Comparison of ENCODE assay signal across 8 cellular contexts in the genomic region with DNA sequence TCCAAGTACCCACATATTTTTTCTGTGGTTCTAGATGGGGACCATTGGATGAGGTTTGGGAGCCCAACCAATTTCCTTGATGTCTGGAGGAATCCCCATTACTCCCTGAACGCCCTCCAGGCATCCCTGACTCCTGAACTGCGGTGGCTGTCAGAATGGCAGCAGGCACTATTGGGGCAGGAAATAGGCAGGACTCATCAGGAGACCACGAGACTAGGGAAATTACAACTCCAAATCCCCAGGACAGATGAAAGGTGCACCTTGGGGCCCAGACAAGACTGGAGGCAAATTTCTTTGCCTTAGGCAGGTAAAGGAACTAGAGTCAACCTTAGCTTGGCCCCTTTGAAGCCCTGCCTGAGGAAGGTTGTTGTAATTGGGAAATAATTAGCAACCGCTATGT. TPM values are rescaled to one million over a fixed set of nuclear protein-coding genes. Genes with fewer than 3 reads are reported as not detected.
DNase-seq lines count a peak whose midpoint lies in the region; ATAC-seq and TF ChIP-seq lines count a peak whose summit lies in the region.

No MANE protein-coding gene starts in this region.

- H2AK5ac ChIP-seq in trophoblast cell (ENCODE audit: low read length) = peak overlapping the region; percentile 5

- DNase-seq in GM06990 (ENCODE audit: extremely low read depth, insufficient read length) = no peak
- no peak for DNase-seq in esophagus muscularis mucosa (ENCODE audit: extremely low spot score)
- no peak for DNase-seq in trophoblast cell

- no peaks in the 10 kb centered on the region for H4K20me1 ChIP-seq in OCI-LY1 (ENCODE audit: insufficient read depth, low read length)

- WGBS in esophagus muscularis mucosa = 68% methylated on average over 4 of the region's 4 CpGs
- WGBS in trophoblast cell (ENCODE audit: extremely low coverage, insufficient coverage, insufficient read length) = no CpG with 5 or more reads among the region's 4 CpGs

- H4K8ac ChIP-seq in trophoblast cell (ENCODE audit: low read depth, low read length) = peak overlapping the region; percentile 81

- ATAC-seq in GM21737 (IDR thresholded peaks at IDR 0.05; ENCODE audit: unreplicated experiment) (no peak), HG03139 (IDR thresholded peaks at IDR 0.05; ENCODE audit: unreplicated experiment) (no peak), GM21528 (IDR thresholded peaks at IDR 0.05; ENCODE audit: low FRiP score, unreplicated experiment) (no peak), HG03280 (IDR thresholded peaks at IDR 0.05; ENCODE audit: unreplicated experiment) (no peak)

- H3K36me3 ChIP-seq in GM06990 (ENCODE audit: control insufficient read depth, insufficient read depth, low read length) = no peaks in the 10 kb centered on the region
- no peaks in the 10 kb centered on the region for H3K36me3 ChIP-seq in OCI-LY1 (ENCODE audit: insufficient read depth, low read length)
- H3K36me3 ChIP-seq in esophagus muscularis mucosa = no peaks in the 10 kb centered on the region
- H3K36me3 ChIP-seq in trophoblast cell (ENCODE audit: control insufficient read depth in 1 of 2, insufficient read depth in 2 of 2, low read length in 2 of 2) = no peaks in the 10 kb centered on the region

- H3K4me3 ChIP-seq in GM06990 (replicated peaks; ENCODE audit: low read depth, low read length) = peak overlapping the region; percentile 70; the same call in 1 of the 2 replicates
- H3K4me3 ChIP-seq in OCI-LY1 (ENCODE audit: low read depth, low read length, poor library complexity, severe bottlenecking) = peak overlapping the region; percentile 64
- peak overlapping the region in 3 of 4 donors; percentile 77 to 78 (median 78) for H3K4me3 ChIP-seq in esophagus muscularis mucosa
- no peak overlapping the region for H3K4me3 ChIP-seq in trophoblast cell (ENCODE audit: low read depth, low read length)

- H3K79me2 ChIP-seq in OCI-LY1 (ENCODE audit: insufficient read depth, low read length) (no peaks in the 10 kb centered on the region), trophoblast cell (ENCODE audit: control insufficient read depth, insufficient read depth, low read length, poor library complexity) (peaks cover 8% of the 10 kb centered on the region)

- H3K4me1 ChIP-seq in OCI-LY1 (ENCODE audit: insufficient read depth, low read length, severe bottlenecking) = peaks cover 21% of the 10 kb centered on the region
- peaks cover 14 to 33% (median 29%) of the 10 kb centered on the region in 4 donors for H3K4me1 ChIP-seq in esophagus muscularis mucosa
- peaks cover 25 to 39% of the 10 kb centered on the region in 2 experiments for H3K4me1 ChIP-seq in trophoblast cell (ENCODE audit: control insufficient read depth in 1 of 2, insufficient read depth in 2 of 2, low read length in 2 of 2)

- no peak overlapping the region for H2AFZ ChIP-seq in OCI-LY1 (ENCODE audit: low read length)
- H2AFZ ChIP-seq in trophoblast cell (ENCODE audit: insufficient read depth, low read length, poor library complexity) = no peak overlapping the region

- no peaks in the 10 kb centered on the region for H3K9me2 ChIP-seq in OCI-LY1 (ENCODE audit: low read depth, low read length)

- H3K14ac ChIP-seq in trophoblast cell (ENCODE audit: low read length) = peak overlapping the region; percentile 94

- peak overlapping the region; percentile 98 for H4K91ac ChIP-seq in trophoblast cell (ENCODE audit: low read depth, low read length)

- no peak overlapping the region for H3K4ac ChIP-seq in trophoblast cell (ENCODE audit: low read depth, low read length)

- no peaks in the 10 kb centered on the region for H3F3A ChIP-seq in OCI-LY1 (ENCODE audit: insufficient read depth, low read length)

- no peak overlapping the region for H4K12ac ChIP-seq in trophoblast cell (ENCODE audit: low read depth, low read length)

- intact Hi-C loops in esophagus muscularis mucosa (cut with DNase I) = no loop called here

- no peaks in the 10 kb centered on the region for H3K27me3 ChIP-seq in GM06990 (replicated peaks; ENCODE audit: control insufficient read depth, insufficient read depth, low read length)
- H3K27me3 ChIP-seq in OCI-LY1 (ENCODE audit: insufficient read depth, low read length) = no peaks in the 10 kb centered on the region
- no peaks in the 10 kb centered on the region for H3K27me3 ChIP-seq in esophagus muscularis mucosa
- no peaks in the 10 kb centered on the region for H3K27me3 ChIP-seq in trophoblast cell (ENCODE audit: insufficient read depth, low read length)

- no peak for TF ChIP-seq EP300 in esophagus muscularis mucosa (IDR thresholded peaks at IDR 0.05)

- TF ChIP-seq CTCF in GM06990 (IDR thresholded peaks at IDR 0.05; ENCODE audit: insufficient read depth, low read length, poor library complexity, severe bottlenecking) = no peak
- no peak for TF ChIP-seq CTCF in OCI-LY1 (IDR thresholded peaks at IDR 0.05; ENCODE audit: low read length)
- TF ChIP-seq CTCF in esophagus muscularis mucosa (IDR thresholded peaks at IDR 0.05) = no peak

- H2BK5ac ChIP-seq in trophoblast cell (ENCODE audit: low read depth, low read length, poor library complexity) = peak overlapping the region; percentile 96

- H3K27ac ChIP-seq in OCI-LY1 (ENCODE audit: low read depth, low read length, poor library complexity, severe bottlenecking) (no peak overlapping the region), esophagus muscularis mucosa (replicated peaks in 1 of 4) (no peak overlapping the region), trophoblast cell (ENCODE audit: low read depth, low read length) (peak overlapping the region; percentile 96)

- peak overlapping the region; percentile 55 for H2BK12ac ChIP-seq in trophoblast cell (ENCODE audit: low read length)

- H3K9me3 ChIP-seq in OCI-LY1 (ENCODE audit: low read length) = no peaks in the 10 kb centered on the region
- H3K9me3 ChIP-seq in esophagus muscularis mucosa = no peaks in the 10 kb centered on the region
- no peaks in the 10 kb centered on the region for H3K9me3 ChIP-seq in trophoblast cell (ENCODE audit: insufficient read depth, low read depth, low read length)

- peaks cover 50% of the 10 kb centered on the region for H3K79me1 ChIP-seq in trophoblast cell (ENCODE audit: low read length)

- no peak overlapping the region for H3K18ac ChIP-seq in trophoblast cell (ENCODE audit: low read length)

- H2BK120ac ChIP-seq in trophoblast cell (ENCODE audit: insufficient read depth, low read length, poor library complexity) = peak overlapping the region; percentile 95

- H3K9ac ChIP-seq in OCI-LY1 (ENCODE audit: low read length) (no peak overlapping the region), trophoblast cell (ENCODE audit: low read length) (no peak overlapping the region)

- H3K23ac ChIP-seq in trophoblast cell (ENCODE audit: low read length) = no peak overlapping the region

- no peak for TF ChIP-seq POLR2A in esophagus muscularis mucosa (IDR thresholded peaks at IDR 0.05; ENCODE audit: low read depth)

- H3K4me2 ChIP-seq in OCI-LY1 (ENCODE audit: low read length) = peak overlapping the region; percentile 72
- peak overlapping the region; percentile 62 for H3K4me2 ChIP-seq in trophoblast cell (ENCODE audit: low read length)

RNA-seq across cellular contexts. Expression of a gene that starts 1.1 kb away (rescaled TPM):
- 1 to 10 TPM in 2 of 4 donors, under 1 TPM in 2; 0.42 to 3.1 (median 0.94) TPM for total RNA-seq in esophagus muscularis mucosa
- 22.2 and 24.0 TPM in 2 replicates for polyA plus RNA-seq in trophoblast cell (2013)

RNA-seq across cellular contexts. Expression of a gene that starts 27.8 kb away (rescaled TPM):
- total RNA-seq in esophagus muscularis mucosa = 10 to 100 TPM; 10.4 to 24.2 (median 15.9) TPM
- 45.0 and 47.3 TPM in 2 replicates for polyA plus RNA-seq in trophoblast cell (2013)

RNA-seq across cellular contexts. Expression of a gene that starts 53.0 kb away (rescaled TPM):
- 10 to 100 TPM; 35.0 to 63.3 (median 49.1) TPM for total RNA-seq in esophagus muscularis mucosa
- polyA plus RNA-seq in trophoblast cell (2013) = 40.5 and 43.4 TPM in 2 replicates
